8 cellular contexts compared by ENCODE assay signal in genomic region chr5:112995764-112996618, GRCh38. TPM values are rescaled to one million over a fixed set of nuclear protein-coding genes. Genes with fewer than 3 reads are reported as not detected.
DNase-seq lines count a peak whose midpoint lies in the region; ATAC-seq and TF ChIP-seq lines count a peak whose summit lies in the region.

No MANE protein-coding gene starts in this region.

- no peaks in the 10 kb centered on the region for H3K9me3 ChIP-seq in OCI-LY1 (ENCODE audit: low read length)
- no peaks in the 10 kb centered on the region for H3K9me3 ChIP-seq in esophagus squamous epithelium

- no peaks in the 10 kb centered on the region for H3K27me3 Mint-ChIP-seq in nephron (ENCODE audit: low read depth)

- H3K4me3 ChIP-seq in OCI-LY1 (ENCODE audit: low read depth, low read length, poor library complexity, severe bottlenecking) (no peak overlapping the region), esophagus squamous epithelium (no peak overlapping the region)

- no peak overlapping the region for H3K4me2 ChIP-seq in OCI-LY1 (ENCODE audit: low read length)

- H3K36me3 Mint-ChIP-seq in nephron (ENCODE audit: low read depth), result peaks cover 33% of the 10 kb centered on the region

- intact Hi-C loops in esophagus squamous epithelium (cut with DNase I), result loop anchor here (10.0 kb wide), 1 partner anchor 509 kb away; no protein-coding TSS in a partner anchor

- peaks cover 45% of the 10 kb centered on the region for H3K79me2 ChIP-seq in OCI-LY1 (ENCODE audit: insufficient read depth, low read length)

- no peak overlapping the region for H2AFZ ChIP-seq in OCI-LY1 (ENCODE audit: low read length)

- peak; percentile 76 for ATAC-seq in GM19372 (IDR thresholded peaks at IDR 0.05; ENCODE audit: low read depth, unreplicated experiment)
- ATAC-seq in HG03442 (IDR thresholded peaks at IDR 0.05; ENCODE audit: unreplicated experiment), result peak; percentile 85
- peak; percentile 43 for ATAC-seq in stimulated activated naive CD8-positive, alpha-beta T cell treated with anti-CD3 and anti-CD28 coated beads, Interleukin-15, Interleukin-2, amounts not matched to agents 100 U/mL and 50 U/mL, for 24 hours

- TF ChIP-seq CTCF in OCI-LY1 (IDR thresholded peaks at IDR 0.05; ENCODE audit: low read length) (peak; percentile 94), esophagus squamous epithelium (IDR thresholded peaks at IDR 0.05) (peak; percentile 71 to 92 (median 88)), nephron (IDR thresholded peaks at IDR 0.05; ENCODE audit: unreplicated experiment in 3 of 3) (peak; percentile 92 to 94 (median 93))

- H4K20me1 ChIP-seq in OCI-LY1 (ENCODE audit: insufficient read depth, low read length), result peaks cover 4% of the 10 kb centered on the region; the same call in 1 of the 2 replicates

- peaks cover 5% of the 10 kb centered on the region for H3K4me1 ChIP-seq in OCI-LY1 (ENCODE audit: insufficient read depth, low read length, severe bottlenecking)
- peaks cover 0 to 11% (median 0%) of the 10 kb centered on the region in 3 donors for H3K4me1 ChIP-seq in esophagus squamous epithelium

- H3K27ac ChIP-seq in OCI-LY1 (ENCODE audit: low read depth, low read length, poor library complexity, severe bottlenecking) (no peak overlapping the region), esophagus squamous epithelium (no peak overlapping the region)

- H3K36me3 ChIP-seq in OCI-LY1 (ENCODE audit: insufficient read depth, low read length) (peaks cover 68% of the 10 kb centered on the region; the same call in 1 of the 2 replicates), esophagus squamous epithelium (peaks cover 0 to 37% (median 7%) of the 10 kb centered on the region in 3 donors)

- peak overlapping the region in 1 of 3 experiments; percentile 20 for H3K27ac Mint-ChIP-seq in nephron

- no peak overlapping the region for H3K4me3 Mint-ChIP-seq in nephron

- TF ChIP-seq POLR2A in esophagus squamous epithelium (IDR thresholded peaks at IDR 0.05), result no peak

- H3K27me3 ChIP-seq in OCI-LY1 (ENCODE audit: insufficient read depth, low read length), result no peaks in the 10 kb centered on the region
- H3K27me3 ChIP-seq in esophagus squamous epithelium, result no peaks in the 10 kb centered on the region

- DNase-seq in COLO668 (lab: John Stamatoyannopoulos, UW; ENCODE audit: unreplicated experiment) (peak; percentile 45), activated T-cell treated with anti-CD3 and anti-CD28 coated beads for 48 hours (ENCODE audit: low read depth) (peak; percentile 61), esophagus squamous epithelium (lab: John Stamatoyannopoulos, UW) (no peak)
- peak; percentile 81 for DNase-seq in stimulated activated naive CD8-positive, alpha-beta T cell treated with anti-CD3 and anti-CD28 coated beads, Interleukin-15, Interleukin-2, amounts not matched to agents 100 U/mL and 50 U/mL, for 24 hours

- 16 to 22% methylated on average over 7 of the region's 7 CpGs for WGBS in esophagus squamous epithelium, 2 donors

- no peaks in the 10 kb centered on the region for H3K9me3 Mint-ChIP-seq in nephron

- H3K4me1 Mint-ChIP-seq in nephron, result peaks cover 6% of the 10 kb centered on the region

- no peaks in the 10 kb centered on the region for H3K9me2 ChIP-seq in OCI-LY1 (ENCODE audit: low read depth, low read length)

- no peaks in the 10 kb centered on the region for H3F3A ChIP-seq in OCI-LY1 (ENCODE audit: insufficient read depth, low read length)

- no peak overlapping the region for H3K9ac ChIP-seq in OCI-LY1 (ENCODE audit: low read length)

RNA-seq across cellular contexts. Expression of gene DCP2, which starts 19.4 kb away (rescaled TPM):
- total RNA-seq in esophagus squamous epithelium, result 10 to 100 TPM in 3 of 4 donors, 1 to 10 TPM in 1; 9.0 to 24.9 (median 17.4) TPM
